ENCODE assay signal across 8 cellular contexts in the genomic region with DNA sequence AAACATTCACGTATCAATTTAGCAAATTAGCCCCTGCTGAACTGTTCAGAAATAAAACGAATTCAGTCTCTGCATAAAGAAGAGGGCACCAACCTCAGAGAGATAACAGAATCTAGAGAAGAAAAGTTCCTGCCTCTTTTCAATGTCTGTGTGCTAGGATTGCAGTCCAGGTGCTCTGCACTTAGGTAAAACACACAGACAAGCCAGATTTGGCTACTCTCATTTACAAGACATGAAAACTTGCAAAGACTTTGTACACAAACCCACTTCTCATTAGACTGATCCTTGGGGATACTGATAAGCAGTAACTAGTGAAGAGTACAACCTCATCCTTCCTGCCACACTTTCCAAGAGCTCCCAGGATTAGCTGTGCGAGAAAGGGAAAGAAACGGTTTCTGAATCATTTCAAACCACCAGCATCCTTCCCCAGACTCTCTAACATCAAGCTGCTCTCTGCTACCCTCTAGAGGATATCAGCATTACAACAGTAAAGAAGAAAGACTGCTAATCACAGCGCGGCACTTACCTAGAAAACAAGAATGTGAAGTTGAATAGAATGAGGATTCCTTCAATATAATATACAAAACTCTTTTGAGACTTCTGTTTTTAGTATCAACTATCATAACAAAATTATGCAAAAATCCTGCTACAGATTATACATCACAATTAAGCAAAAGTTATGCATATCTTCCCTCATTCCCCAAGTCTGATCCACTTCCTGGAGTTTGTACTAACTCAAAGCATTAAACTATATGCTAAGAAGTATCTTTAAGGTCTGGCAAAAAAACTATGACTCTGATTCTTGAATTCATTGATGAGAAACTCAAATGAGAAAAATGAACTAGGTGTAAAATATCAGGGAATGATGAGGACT.
A peak's percentile ranks its signal among the peaks of the same experiment; 100 is the strongest.
DNase-seq lines count a peak whose midpoint lies in the region; ATAC-seq and TF ChIP-seq lines count a peak whose summit lies in the region.

No MANE protein-coding gene starts in this region.

- no peaks in the 10 kb centered on the region for H3K36me3 ChIP-seq in tibial nerve

- H3K4me1 ChIP-seq in tibial nerve = peaks cover 0 to 35% (median 5%) of the 10 kb centered on the region in 4 donors

- ATAC-seq in GM19463 (IDR thresholded peaks at IDR 0.05; ENCODE audit: unreplicated experiment) = peak; percentile 96
- peak; percentile 98 for ATAC-seq in HG03354 (IDR thresholded peaks at IDR 0.05; ENCODE audit: poor library complexity, severe bottlenecking, unreplicated experiment)

- H3K27me3 ChIP-seq in tibial nerve = no peaks in the 10 kb centered on the region

- no peak for TF ChIP-seq POLR2A in tibial nerve (IDR thresholded peaks at IDR 0.05)

- TF ChIP-seq CTCF in cardiac fibroblast (IDR thresholded peaks at IDR 0.05; ENCODE audit: low read depth, low read length) (peak; percentile 80), tibial nerve (IDR thresholded peaks at IDR 0.05) (peak; percentile 58 to 81 (median 65))

- no peaks in the 10 kb centered on the region for H3K9me3 ChIP-seq in tibial nerve

- DNase-seq in NCI-H1417 (lab: John Stamatoyannopoulos, UW) = peak; percentile 35 to 77 (median 44)
- no peak for DNase-seq in NCI-H1417 treated with DMSO at 0.1 percent for 48 hours (lab: John Stamatoyannopoulos, UW)
- DNase-seq in NCI-H748 (lab: John Stamatoyannopoulos, UW; ENCODE audit: unreplicated experiment) = peak; percentile 42
- DNase-seq in cardiac fibroblast (ENCODE audit: low read depth in 2 of 2) = peak; percentile 71 to 77
- DNase-seq in kidney tubule cell (ENCODE audit: low spot score) = peak; percentile 71
- DNase-seq in tibial nerve (ENCODE audit: low spot score in 2 of 2) = peak in 1 of 2 donors; percentile 46

- 29 to 33% methylated on average over 6 of the region's 6 CpGs for WGBS in tibial nerve, 2 donors

- TF ChIP-seq EP300 in tibial nerve (IDR thresholded peaks at IDR 0.05) = no peak

- no peak overlapping the region for H3K27ac ChIP-seq in tibial nerve

- H3K4me3 ChIP-seq in cardiac fibroblast (replicated peaks in 1 of 2; ENCODE audit: low read depth in 2 of 2, low read length in 2 of 2) (no peak overlapping the region), tibial nerve (no peak overlapping the region)
